In the genomic region with DNA sequence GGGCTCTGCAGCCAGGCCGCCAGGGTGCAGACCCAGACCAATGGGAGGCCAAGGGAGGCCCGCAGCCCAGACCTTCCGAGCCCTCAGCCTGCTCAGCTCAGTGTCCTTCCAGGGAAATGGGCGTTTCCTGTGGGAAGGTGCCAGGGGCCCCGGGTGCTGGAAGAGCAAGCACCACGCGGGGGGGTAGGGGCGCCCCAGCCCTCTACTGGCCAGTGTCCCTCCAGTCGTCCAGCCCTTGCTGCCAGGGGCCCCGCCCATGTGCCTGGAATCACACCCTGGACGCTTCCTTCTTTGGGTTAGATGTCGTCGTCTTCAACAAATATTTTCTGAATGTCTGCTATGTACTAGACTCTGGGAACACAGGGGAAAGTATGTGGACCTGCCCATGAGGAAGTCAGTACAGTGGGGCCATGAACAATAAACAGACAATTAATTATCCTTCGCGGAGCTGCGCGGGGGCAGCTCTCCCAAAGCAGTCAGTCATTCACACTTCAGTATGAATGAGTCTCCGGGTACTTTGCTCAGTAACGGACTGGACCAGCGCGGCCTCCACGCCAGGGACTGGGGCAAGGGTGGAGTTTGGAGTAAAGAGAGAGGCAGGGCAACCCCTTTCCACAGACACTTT, we compare ENCODE assay signal across 10 cellular contexts.
DNase-seq lines count a peak whose midpoint lies in the region; ATAC-seq lines count a peak whose summit lies in the region.
"Had no signal": no experiment of that assay in that cellular context is flagged by ENCODE, and none has a peak within 500 bp of the region (broad histone marks: within the 10 kb centered on the region; RNA-seq: fewer than 3 reads in every experiment).

No MANE protein-coding gene starts in this region.

- H3K27ac Mint-ChIP-seq in naive thymus-derived CD4-positive, alpha-beta T cell, result no peak overlapping the region
- H3K27ac Mint-ChIP-seq: activated naive CD4-positive, alpha-beta T cell treated with anti-CD3 and anti-CD28 coated beads, Interleukin-2, amount 50 U/mL, for 24 hours; natural killer cell had no signal

- peaks cover 0 to 7% (median 0%) of the 10 kb centered on the region in 3 experiments for H3K36me3 ChIP-seq in naive thymus-derived CD4-positive, alpha-beta T cell (ENCODE audit: control insufficient read depth in 2 of 3, insufficient read depth in 3 of 3, low read length in 3 of 3)

- POLR2A ChIA-PET in naive thymus-derived CD4-positive, alpha-beta T cell (lab: Charles Lee), result no interaction called here

- peaks cover 0 to 24% (median 0%) of the 10 kb centered on the region in 3 experiments for H3K9me3 ChIP-seq in naive thymus-derived CD4-positive, alpha-beta T cell (ENCODE audit: control insufficient read depth in 2 of 3, low read length in 3 of 3)

- ATAC-seq in naive thymus-derived CD4-positive, alpha-beta T cell, result peak; percentile 21
- ATAC-seq in HG02623 (IDR thresholded peaks at IDR 0.05; ENCODE audit: unreplicated experiment), result no peak

- H3K27me3 Mint-ChIP-seq in naive thymus-derived CD4-positive, alpha-beta T cell, result no peaks in the 10 kb centered on the region
- H3K27me3 Mint-ChIP-seq: activated naive CD4-positive, alpha-beta T cell treated with anti-CD3 and anti-CD28 coated beads, Interleukin-2, amount 50 U/mL, for 24 hours had no signal

- no peaks in the 10 kb centered on the region for H3K4me1 ChIP-seq in naive thymus-derived CD4-positive, alpha-beta T cell (ENCODE audit: control insufficient read depth in 2 of 2, insufficient read depth in 2 of 2, low read length in 2 of 2)

- H3K4me3 ChIP-seq in naive thymus-derived CD4-positive, alpha-beta T cell (ENCODE audit: low read length), result no peak overlapping the region

- H3K4me1 Mint-ChIP-seq in naive thymus-derived CD4-positive, alpha-beta T cell, result peaks cover 0 to 30% (median 5%) of the 10 kb centered on the region in 7 donors
- H3K4me1 Mint-ChIP-seq: activated naive CD4-positive, alpha-beta T cell treated with anti-CD3 and anti-CD28 coated beads, Interleukin-2, amount 50 U/mL, for 24 hours had no signal

- no peak overlapping the region for H3K27ac ChIP-seq in naive thymus-derived CD4-positive, alpha-beta T cell (ENCODE audit: low read depth, low read length)

- H3K27me3 ChIP-seq in naive thymus-derived CD4-positive, alpha-beta T cell (ENCODE audit: control insufficient read depth in 2 of 2, insufficient read depth in 2 of 2, low read length in 2 of 2), result no peaks in the 10 kb centered on the region

- DNase-seq in NOMO-1 treated with DMSO at 0.1 percent for 48 hours (lab: John Stamatoyannopoulos, UW; ENCODE audit: unreplicated experiment) (peak; percentile 19), NOMO-1 treated with dmso at 0.1 percent for 144 hours (lab: John Stamatoyannopoulos, UW; ENCODE audit: unreplicated experiment) (no peak), fibroblast of gingiva (ENCODE audit: low read depth) (peak; percentile 81), DMS153 (lab: John Stamatoyannopoulos, UW) (no peak), NCI-H1436 (lab: John Stamatoyannopoulos, UW) (no peak), SHP77 (lab: John Stamatoyannopoulos, UW) (no peak)
- DNase-seq in naive thymus-derived CD4-positive, alpha-beta T cell, result no peak
- DNase-seq: natural killer cell had no signal

- intact Hi-C loops in naive thymus-derived CD4-positive, alpha-beta T cell (cut with micrococcal nuclease), result no loop called here

- CTCF ChIA-PET in naive thymus-derived CD4-positive, alpha-beta T cell (lab: Charles Lee), result no interaction called here

- peaks cover 13 to 65% (median 51%) of the 10 kb centered on the region in 5 donors for H3K36me3 Mint-ChIP-seq in naive thymus-derived CD4-positive, alpha-beta T cell

- peaks cover 6 to 55% (median 24%) of the 10 kb centered on the region in 11 donors for H3K9me3 Mint-ChIP-seq in naive thymus-derived CD4-positive, alpha-beta T cell

- peak overlapping the region in 1 of 10 donors; percentile 38 for H3K4me3 Mint-ChIP-seq in naive thymus-derived CD4-positive, alpha-beta T cell
- H3K4me3 Mint-ChIP-seq: activated naive CD4-positive, alpha-beta T cell treated with anti-CD3 and anti-CD28 coated beads, Interleukin-2, amount 50 U/mL, for 24 hours; natural killer cell had no signal

Comparison
In these comparisons a context has a peak if more than half of its experiments do, and no peak if none do; other contexts are left out.
1. DNase-seq: peak in NOMO-1 treated with DMSO at 0.1 percent for 48 hours (single experiment) and fibroblast of gingiva (single experiment); none in NOMO-1 treated with dmso at 0.1 percent for 144 hours (single experiment), naive thymus-derived CD4-positive, alpha-beta T cell (0 of 9), DMS153 (single experiment), NCI-H1436 (single experiment) and SHP77 (0 of 2).